Comparison of ENCODE assay signal across 19 cellular contexts in the genomic region with DNA sequence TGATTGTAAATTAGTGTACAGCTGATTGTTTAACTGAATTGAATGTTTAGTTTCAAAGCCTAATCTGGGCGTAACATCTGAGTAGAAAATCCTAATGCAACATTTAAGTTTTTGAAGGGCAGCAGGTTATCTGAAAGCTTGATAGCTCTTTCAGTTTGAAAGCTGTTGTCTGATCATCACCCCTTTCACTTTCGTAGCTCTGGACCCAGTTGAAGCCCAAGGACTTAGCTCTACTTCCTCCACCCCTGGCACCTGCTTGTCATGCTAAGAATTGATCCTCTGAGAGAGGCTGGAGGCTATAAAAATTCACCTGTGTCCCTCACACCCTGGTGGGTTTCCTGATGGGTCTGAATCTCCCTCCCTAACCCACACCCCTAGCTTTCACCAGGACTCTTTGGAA.
DNase-seq lines count a peak whose midpoint lies in the region; ATAC-seq and TF ChIP-seq lines count a peak whose summit lies in the region.
"Had no signal": no experiment of that assay in that cellular context is flagged by ENCODE, and none has a peak within 500 bp of the region (broad histone marks: within the 10 kb centered on the region; RNA-seq: fewer than 3 reads in every experiment).

No MANE protein-coding gene starts in this region.

- BruUV-seq in Caco-2 (replicated peaks; lab: Mats Ljungman, UMichigan), result no TSS peak

- H3K27me3 Mint-ChIP-seq in Caco-2 (ENCODE audit: insufficient read depth, unreplicated experiment), result no peaks in the 10 kb centered on the region

- H3K4me1 ChIP-seq in Caco-2, result no peaks in the 10 kb centered on the region
- H3K4me1 ChIP-seq: lower lobe of right lung had no signal

- intact Hi-C loops in Caco-2 (cut with micrococcal nuclease; ENCODE audit: unreplicated experiment), result no loop called here

- in situ Hi-C loops in KBM-7 (cut with MboI; ENCODE audit: low pct_unique_long_range_greater_than_20kb, low sequenced_read_pairs), result loop anchor here (25.0 kb wide), 2 partner anchors 242 to 308 kb away; no protein-coding TSS in a partner anchor

- peak; percentile 89 for ATAC-seq in GM19395 (IDR thresholded peaks at IDR 0.05; ENCODE audit: unreplicated experiment)
- peak; percentile 60 for ATAC-seq in HG02610 (IDR thresholded peaks at IDR 0.05; ENCODE audit: unreplicated experiment)
- ATAC-seq in HG03196 (IDR thresholded peaks at IDR 0.05; ENCODE audit: unreplicated experiment), result peak; percentile 83
- no peak for ATAC-seq in esophagus mucosa
- ATAC-seq: lower lobe of right lung had no signal

- no peaks in the 10 kb centered on the region for H3K9me3 ChIP-seq in Caco-2
- H3K9me3 ChIP-seq: HAP-1, lower lobe of right lung, thoracic aorta had no signal

- H3K27ac Mint-ChIP-seq in Caco-2 (ENCODE audit: unreplicated experiment), result no peak overlapping the region
- H3K27ac Mint-ChIP-seq: activated naive CD8-positive, alpha-beta T cell treated with anti-CD3 and anti-CD28 coated beads for 36 hours had no signal

- DNase-seq in GM12865 (ENCODE audit: low read depth) (peak; percentile 75), KBM-7 (no peak), hippocampal formation (lab: John Stamatoyannopoulos, UW) (no peak), Caco-2 (no peak)
- DNase-seq: 8988T; activated naive CD8-positive, alpha-beta T cell treated with anti-CD3 and anti-CD28 coated beads for 36 hours; cerebellar nuclear complex; COR-L47; lower lobe of right lung; NCI-H1436 treated with DMSO at 0.1 percent for 48 hours; NCI-H69; occipital lobe; SHP77 had no signal

- CTCF ChIA-PET in Caco-2 (lab: Charles Lee), result interaction anchor here (0.6 kb wide), 1 partner anchor 321 kb away, joined by 4 read pairs; no protein-coding TSS in a partner anchor

- H3K4me1 Mint-ChIP-seq in Caco-2 (ENCODE audit: low read depth, unreplicated experiment), result no peaks in the 10 kb centered on the region
- H3K4me1 Mint-ChIP-seq: activated naive CD8-positive, alpha-beta T cell treated with anti-CD3 and anti-CD28 coated beads for 36 hours had no signal

- H3K36me3 Mint-ChIP-seq in Caco-2 (ENCODE audit: insufficient read depth, unreplicated experiment), result no peaks in the 10 kb centered on the region
- H3K36me3 Mint-ChIP-seq: activated naive CD8-positive, alpha-beta T cell treated with anti-CD3 and anti-CD28 coated beads for 36 hours had no signal

- POLR2A ChIA-PET in Caco-2 (lab: Charles Lee), result no interaction called here

- no peaks in the 10 kb centered on the region for H3K27me3 ChIP-seq in Caco-2 (replicated peaks; ENCODE audit: control insufficient read depth, insufficient read depth, low read length)

- no peak overlapping the region for H3K4me3 Mint-ChIP-seq in Caco-2 (ENCODE audit: unreplicated experiment)
- H3K4me3 Mint-ChIP-seq: activated naive CD8-positive, alpha-beta T cell treated with anti-CD3 and anti-CD28 coated beads for 36 hours had no signal

- H3K4me3 ChIP-seq in GM12865 (ENCODE audit: low read depth, low read length) (no peak overlapping the region), Caco-2 (ENCODE audit: low read depth, low read length) (no peak overlapping the region)
- H3K4me3 ChIP-seq: HAP-1, lower lobe of right lung, thoracic aorta had no signal

- no peaks in the 10 kb centered on the region for H3K9me3 Mint-ChIP-seq in Caco-2 (ENCODE audit: unreplicated experiment)
- H3K9me3 Mint-ChIP-seq: activated naive CD8-positive, alpha-beta T cell treated with anti-CD3 and anti-CD28 coated beads for 36 hours had no signal

- TF ChIP-seq CTCF in GM12865 (IDR thresholded peaks at IDR 0.05; ENCODE audit: insufficient read depth, low read depth, low read length, missing control alignments) (no peak), Caco-2 (IDR thresholded peaks at IDR 0.05; ENCODE audit: insufficient read depth in 1 of 2, low read depth in 1 of 2, low read length in 1 of 2, severe bottlenecking in 1 of 2, unreplicated experiment in 1 of 2) (no peak)

- no peaks in the 10 kb centered on the region for H3K36me3 ChIP-seq in Caco-2 (ENCODE audit: control insufficient read depth, insufficient read depth, low read length)
- H3K36me3 ChIP-seq: HAP-1, lower lobe of right lung, thoracic aorta had no signal
